In genomic region chr20:19615629-19616028, GRCh38 we compare ENCODE assay signal across 11 cellular contexts.
"Had no signal": no experiment of that assay in that cellular context is flagged by ENCODE, and none has a peak within 500 bp of the region (broad histone marks: within the 10 kb centered on the region; RNA-seq: fewer than 3 reads in every experiment).

No MANE protein-coding gene starts in this region.

- H3K27ac Mint-ChIP-seq: GM23338, H9, HFFc6 had no signal

- H3K9me3 Mint-ChIP-seq: GM23338, H9, HFFc6 had no signal

- ATAC-seq: GM23338, HCT116 had no signal

- H3K36me3 ChIP-seq: HAP-1 had no signal

- DNase-seq: GM23248, GOT3, H7, H9, HCEC 1CT, HFFc6 had no signal

- H2AFZ ChIP-seq: GM23248, GM23338 had no signal

- H3K4me1 ChIP-seq: HAP-1 had no signal

- H3K4me3 ChIP-seq: GM23248, GM23338, HAP-1 had no signal

- H3K9me3 ChIP-seq: HAP-1 had no signal

- FAIRE-seq: H1, H54 had no signal

- H3K9ac ChIP-seq: GM23248 had no signal

- H3K4me3 Mint-ChIP-seq: GM23338, H9, HFFc6 had no signal

- H3K4me2 ChIP-seq: GM23338 had no signal

- H3K27ac ChIP-seq: GM23248 had no signal
